In the genomic region with DNA sequence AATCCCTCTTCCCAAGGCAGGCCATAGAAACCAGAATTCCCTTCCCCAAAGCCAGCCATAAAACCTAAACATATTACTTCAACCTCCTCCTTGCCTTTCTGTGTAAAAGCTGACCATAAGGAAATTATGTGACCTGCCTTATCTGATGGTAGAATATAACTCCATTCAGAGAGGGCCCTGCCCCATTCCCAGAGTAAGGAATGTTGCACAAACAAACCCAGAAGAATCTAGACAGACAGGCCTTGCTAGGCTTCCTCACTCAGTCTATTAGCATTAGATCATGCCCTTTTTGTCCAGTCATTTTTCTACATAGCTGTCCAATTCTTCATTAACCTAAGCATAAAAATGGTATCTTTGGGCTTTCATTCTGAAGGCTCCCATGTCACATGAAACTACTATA, we compare ENCODE assay signal across 10 cellular contexts. TPM values are rescaled to one million over a fixed set of nuclear protein-coding genes. Genes with fewer than 3 reads are reported as not detected.
DNase-seq lines count a peak whose midpoint lies in the region; ATAC-seq, FAIRE-seq and TF ChIP-seq lines count a peak whose summit lies in the region.
"Had no signal": no experiment of that assay in that cellular context is flagged by ENCODE, and none has a peak within 500 bp of the region (broad histone marks: within the 10 kb centered on the region; RNA-seq: fewer than 3 reads in every experiment).

No MANE protein-coding gene starts in this region.

- H3K36me3 ChIP-seq in SK-N-SH (replicated peaks in 1 of 2; ENCODE audit: control insufficient read depth in 1 of 2, insufficient read depth in 2 of 2, low read length in 1 of 2) (no peaks in the 10 kb centered on the region), RWPE2 (ENCODE audit: low read depth) (no peaks in the 10 kb centered on the region), stomach smooth muscle (ENCODE audit: control insufficient read depth in 2 of 2, insufficient read depth in 2 of 2, low read length in 2 of 2) (no peaks in the 10 kb centered on the region)

- H3K4me2 ChIP-seq in SK-N-SH, result no peak overlapping the region

- H3F3A ChIP-seq in SK-N-SH (replicated peaks; ENCODE audit: insufficient read depth), result no peaks in the 10 kb centered on the region

- TF ChIP-seq CTCF in SK-N-SH (IDR thresholded peaks at IDR 0.05) (no peak), RWPE2 (IDR thresholded peaks at IDR 0.05; ENCODE audit: poor library complexity, severe bottlenecking) (no peak), fibroblast of villous mesenchyme (IDR thresholded peaks at IDR 0.05; ENCODE audit: insufficient read depth, low read depth, low read length) (no peak)

- H3K27me3 ChIP-seq in SK-N-SH (ENCODE audit: insufficient read depth) (no peaks in the 10 kb centered on the region), RWPE2 (ENCODE audit: insufficient read depth, poor library complexity, severe bottlenecking) (no peaks in the 10 kb centered on the region), stomach smooth muscle (ENCODE audit: control insufficient read depth in 1 of 2, insufficient read depth in 2 of 2, low read length in 2 of 2) (no peaks in the 10 kb centered on the region)

- CTCF ChIA-PET in SK-N-SH (lab: Yijun Ruan, JAX), result interaction anchor here (0.7 to 3.4 kb wide), 5 partner anchors 10 to 1624 kb away, joined by 3 to 20 read pairs (median 3); no protein-coding TSS in a partner anchor

- H3K4me1 ChIP-seq in SK-N-SH (ENCODE audit: control insufficient read depth in 1 of 2, insufficient read depth in 2 of 2, low read depth in 1 of 2, low read length in 1 of 2) (peaks cover 0 to 4% of the 10 kb centered on the region in 2 experiments; a peak in 1 of 4 replicates), RWPE2 (ENCODE audit: insufficient read depth, poor library complexity, severe bottlenecking) (peaks cover 10% of the 10 kb centered on the region), stomach smooth muscle (ENCODE audit: control insufficient read depth, insufficient read depth, low read length) (peaks cover 8% of the 10 kb centered on the region)

- DNase-seq in SK-N-SH (no peak), RWPE2 (ENCODE audit: low spot score) (no peak), fibroblast of villous mesenchyme (ENCODE audit: low read depth) (peak; percentile 31), GM12892 (ENCODE audit: insufficient read length) (no peak)

- H3K9ac ChIP-seq in SK-N-SH (no peak overlapping the region), stomach smooth muscle (ENCODE audit: low read length in 2 of 2) (peak overlapping the region in 1 of 2 donors; percentile 37)

- H3K79me2 ChIP-seq in SK-N-SH (ENCODE audit: insufficient read depth), result no peaks in the 10 kb centered on the region

- POLR2A ChIA-PET in SK-N-SH (lab: Yijun Ruan, JAX), result no interaction called here

- no peaks in the 10 kb centered on the region for H3K9me2 ChIP-seq in SK-N-SH

- no peak for TF ChIP-seq POLR2A in GM12892 (IDR thresholded peaks at IDR 0.05; ENCODE audit: low read depth, low read length)

- H3K4me3 ChIP-seq in SK-N-SH (ENCODE audit: low read depth in 2 of 2, low read length in 1 of 2) (no peak overlapping the region), RWPE2 (ENCODE audit: severe bottlenecking) (no peak overlapping the region), fibroblast of villous mesenchyme (ENCODE audit: low read depth, low read length) (no peak overlapping the region), stomach smooth muscle (ENCODE audit: low read length in 2 of 2) (peak overlapping the region in 1 of 2 donors; percentile 69)

- ATAC-seq in SK-N-SH treated with all-trans-retinoic acid at 6 μM for 48 hours (peak; percentile 48; the same call in 2 of the 3 replicates), RWPE2 (ENCODE audit: low read depth) (peak; percentile 66; the same call in 2 of the 3 replicates), HG03460 (IDR thresholded peaks at IDR 0.05; ENCODE audit: unreplicated experiment) (no peak), HG03280 (IDR thresholded peaks at IDR 0.05; ENCODE audit: unreplicated experiment) (no peak)

- H3K27ac ChIP-seq in SK-N-SH (ENCODE audit: low read depth in 2 of 2, low read length in 1 of 2) (no peak overlapping the region), RWPE2 (ENCODE audit: poor library complexity, severe bottlenecking) (no peak overlapping the region), stomach smooth muscle (ENCODE audit: low read length) (peak overlapping the region; percentile 61)
- H3K27ac ChIP-seq: 22Rv1 had no signal

- no peak for TF ChIP-seq EP300 in SK-N-SH (IDR thresholded peaks at IDR 0.05; ENCODE audit: borderline replicate concordance in 1 of 2, low read depth in 1 of 2, low read length in 1 of 2)

- no peak for TF ChIP-seq RAD21 in SK-N-SH (IDR thresholded peaks at IDR 0.05; ENCODE audit: low read length)

- H4K20me1 ChIP-seq in SK-N-SH (ENCODE audit: insufficient read depth), result no peaks in the 10 kb centered on the region

- no peak for FAIRE-seq in GM12892 (lab: Jason Lieb, UNC)

- no peaks in the 10 kb centered on the region for H3K9me3 ChIP-seq in SK-N-SH
- no peaks in the 10 kb centered on the region for H3K9me3 ChIP-seq in RWPE2 (ENCODE audit: severe bottlenecking)
- H3K9me3 ChIP-seq in stomach smooth muscle (ENCODE audit: control insufficient read depth in 2 of 2, low read length in 2 of 2), result no peaks in the 10 kb centered on the region

- no peak overlapping the region for H2AFZ ChIP-seq in SK-N-SH (ENCODE audit: low read depth)

TF ChIP-seq in SK-N-SH treated with all-trans-retinoic acid at 6 μM for 48 hours, 23 proteins besides CTCF, POLR2A, EP300 and RAD21 (continues in another document):
- TF ChIP-seq ESRRG (CRISPR knock-in tag; IDR thresholded peaks at IDR 0.05) (no peak), ZC3H10 (CRISPR knock-in tag; IDR thresholded peaks at IDR 0.05) (no peak), OSR1 (CRISPR knock-in tag; IDR thresholded peaks at IDR 0.05) (no peak), GLIS3 (CRISPR knock-in tag; IDR thresholded peaks at IDR 0.05) (no peak), BACH2 (CRISPR knock-in tag; IDR thresholded peaks at IDR 0.05; ENCODE audit: borderline replicate concordance) (no peak), ISL1 (CRISPR knock-in tag; IDR thresholded peaks at IDR 0.05) (no peak), TOX (CRISPR knock-in tag; IDR thresholded peaks at IDR 0.05; ENCODE audit: borderline replicate concordance) (no peak), ZNF8 (CRISPR knock-in tag; IDR thresholded peaks at IDR 0.05) (no peak), CSDC2 (CRISPR knock-in tag; IDR thresholded peaks at IDR 0.05) (no peak), ZNF565 (CRISPR knock-in tag; conservative IDR thresholded peaks at IDR 0.05; ENCODE audit: low read depth) (no peak), TCF4 (CRISPR knock-in tag; IDR thresholded peaks at IDR 0.05; ENCODE audit: borderline replicate concordance) (no peak)
- TF ChIP-seq, protein P1, sequence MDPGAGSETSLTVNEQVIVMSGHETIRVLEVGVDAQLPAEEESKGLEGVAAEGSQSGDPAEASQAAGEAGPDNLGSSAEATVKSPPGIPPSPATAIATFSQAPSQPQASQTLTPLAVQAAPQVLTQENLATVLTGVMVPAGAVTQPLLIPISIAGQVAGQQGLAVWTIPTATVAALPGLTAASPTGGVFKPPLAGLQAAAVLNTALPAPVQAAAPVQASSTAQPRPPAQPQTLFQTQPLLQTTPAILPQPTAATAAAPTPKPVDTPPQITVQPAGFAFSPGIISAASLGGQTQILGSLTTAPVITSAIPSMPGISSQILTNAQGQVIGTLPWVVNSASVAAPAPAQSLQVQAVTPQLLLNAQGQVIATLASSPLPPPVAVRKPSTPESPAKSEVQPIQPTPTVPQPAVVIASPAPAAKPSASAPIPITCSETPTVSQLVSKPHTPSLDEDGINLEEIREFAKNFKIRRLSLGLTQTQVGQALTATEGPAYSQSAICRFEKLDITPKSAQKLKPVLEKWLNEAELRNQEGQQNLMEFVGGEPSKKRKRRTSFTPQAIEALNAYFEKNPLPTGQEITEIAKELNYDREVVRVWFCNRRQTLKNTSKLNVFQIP (CRISPR knock-in tag; IDR thresholded peaks at IDR 0.05; ENCODE audit: borderline replicate concordance, low read depth), result no peak

TF ChIP-seq in SK-N-SH, 30 proteins besides CTCF, POLR2A, EP300 and RAD21 (continues in another document):
- TF ChIP-seq RFX5 (IDR thresholded peaks at IDR 0.05; ENCODE audit: low read length), result no peak
- no peak for TF ChIP-seq FOSL2 (IDR thresholded peaks at IDR 0.05; ENCODE audit: borderline replicate concordance, low read depth)
- TF ChIP-seq, protein P2, sequence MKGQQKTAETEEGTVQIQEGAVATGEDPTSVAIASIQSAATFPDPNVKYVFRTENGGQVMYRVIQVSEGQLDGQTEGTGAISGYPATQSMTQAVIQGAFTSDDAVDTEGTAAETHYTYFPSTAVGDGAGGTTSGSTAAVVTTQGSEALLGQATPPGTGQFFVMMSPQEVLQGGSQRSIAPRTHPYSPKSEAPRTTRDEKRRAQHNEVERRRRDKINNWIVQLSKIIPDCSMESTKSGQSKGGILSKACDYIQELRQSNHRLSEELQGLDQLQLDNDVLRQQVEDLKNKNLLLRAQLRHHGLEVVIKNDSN (IDR thresholded peaks at IDR 0.05; ENCODE audit: borderline replicate concordance, low read depth), result no peak
- no peak for TF ChIP-seq NRF1 (IDR thresholded peaks at IDR 0.05; ENCODE audit: low read depth, low read length)
- no peak for TF ChIP-seq POLR2AphosphoS5 (IDR thresholded peaks at IDR 0.05; ENCODE audit: low read depth, low read length)
- TF ChIP-seq TAF1 (IDR thresholded peaks at IDR 0.05; ENCODE audit: borderline replicate concordance, low read depth, low read length), result no peak
- no peak for TF ChIP-seq FOXJ3 (CRISPR knock-in tag; IDR thresholded peaks at IDR 0.05)
- TF ChIP-seq, protein P3, sequence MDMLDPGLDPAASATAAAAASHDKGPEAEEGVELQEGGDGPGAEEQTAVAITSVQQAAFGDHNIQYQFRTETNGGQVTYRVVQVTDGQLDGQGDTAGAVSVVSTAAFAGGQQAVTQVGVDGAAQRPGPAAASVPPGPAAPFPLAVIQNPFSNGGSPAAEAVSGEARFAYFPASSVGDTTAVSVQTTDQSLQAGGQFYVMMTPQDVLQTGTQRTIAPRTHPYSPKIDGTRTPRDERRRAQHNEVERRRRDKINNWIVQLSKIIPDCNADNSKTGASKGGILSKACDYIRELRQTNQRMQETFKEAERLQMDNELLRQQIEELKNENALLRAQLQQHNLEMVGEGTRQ (IDR thresholded peaks at IDR 0.05; ENCODE audit: borderline replicate concordance, low read depth, low read length), result no peak

RNA-seq across cellular contexts. Expression of a gene that starts 17.8 kb away (rescaled TPM):
- polyA plus RNA-seq in SK-N-SH (2012; rRNA removed), result not detected in 2 replicates
- not detected in 2 replicates for polyA plus RNA-seq in SK-N-SH (2012; cell fraction: cytosol; rRNA removed)
- 0.15 TPM in 1 of 2 replicates, not detected in the other for polyA plus RNA-seq in SK-N-SH (2012; cell fraction: nucleus; rRNA removed)
- not detected in 2 replicates for total RNA-seq in fibroblast of villous mesenchyme
- polyA plus RNA-seq in GM12892 (2012; ENCODE audit: missing spikeins), result not detected
- total RNA-seq: lung microvascular endothelial cell had no signal

RNA-seq across cellular contexts. Expression of a gene that starts 46.1 kb away (rescaled TPM):
- not detected in 2 replicates for polyA plus RNA-seq in SK-N-SH (2012; rRNA removed)
- not detected in 2 replicates for polyA plus RNA-seq in SK-N-SH (2012; cell fraction: cytosol; rRNA removed)
- not detected in 2 replicates for polyA plus RNA-seq in SK-N-SH (2012; cell fraction: nucleus; rRNA removed)
- total RNA-seq in fibroblast of villous mesenchyme, result not detected in 2 replicates
- not detected for polyA plus RNA-seq in GM12892 (2012; ENCODE audit: missing spikeins)
- total RNA-seq: lung microvascular endothelial cell had no signal

Comparison
In these comparisons a context has a peak if more than half of its experiments do, and no peak if none do; other contexts are left out.
1. ATAC-seq: peak in SK-N-SH treated with all-trans-retinoic acid at 6 μM for 48 hours (single experiment) and RWPE2 (single experiment); none in HG03460 (single experiment) and HG03280 (single experiment).